25 cellular contexts compared by ENCODE assay signal in genomic region chr1:46309401-46310159, GRCh38.
"Had no signal": no experiment of that assay in that cellular context is flagged by ENCODE, and none has a peak within 500 bp of the region (broad histone marks: within the 10 kb centered on the region; RNA-seq: fewer than 3 reads in every experiment).

No MANE protein-coding gene starts in this region.

- FAIRE-seq: endothelial cell of umbilical vein had no signal

- H3K27me3 ChIP-seq: breast epithelium, esophagus muscularis mucosa, gastroesophageal sphincter, heart left ventricle, sigmoid colon, thyroid gland, uterus had no signal

- H3K36me3 ChIP-seq: breast epithelium, uterus had no signal

- H3K27ac ChIP-seq: breast epithelium, coronary artery, esophagus muscularis mucosa, gastroesophageal sphincter, heart left ventricle, parathyroid adenoma, sigmoid colon, thyroid gland, uterus had no signal

- DNase-seq: activated B cell treated with CpG ODN at 0.5 μM for 24 hours; activated CD4-positive, alpha-beta memory T cell treated with anti-CD3 and anti-CD28 coated beads, Interleukin-2, amount 10 ng/mL, durations not matched to agents 7 days and 5 days; activated CD4-positive, alpha-beta T cell treated with anti-CD3 and anti-CD28 coated beads for 4 hours; activated effector memory CD4-positive, alpha-beta T cell treated with Interleukin-2 at 50 U/mL for 16 hours; activated naive CD4-positive, alpha-beta T cell treated with anti-CD3 and anti-CD28 coated beads, Interleukin-2, amount 10 ng/mL, durations not matched to agents 7 days and 5 days; activated T-cell treated with anti-CD3 and anti-CD28 coated beads, Interleukin-2, amount 50 U/mL, for 24 hours; aorta; effector CD4-positive, alpha-beta T cell; heart left ventricle; immature natural killer cell; kidney glomerular epithelial cell; left ventricle myocardium superior; naive thymus-derived CD4-positive, alpha-beta T cell; sigmoid colon; stimulated activated CD4-positive, alpha-beta T cell treated with anti-CD3 and anti-CD28 coated beads, Interleukin-4, amount 100 ng/mL, for 24 hours; thyroid gland; uterus had no signal

- H3K4me1 ChIP-seq: parathyroid adenoma, uterus had no signal

- H3K9me3 ChIP-seq: breast epithelium, esophagus muscularis mucosa, gastroesophageal sphincter, heart left ventricle, sigmoid colon, thyroid gland, uterus had no signal

- H3K4me3 Mint-ChIP-seq: activated B cell treated with CpG ODN at 0.5 μM for 24 hours; activated CD4-positive, alpha-beta memory T cell treated with anti-CD3 and anti-CD28 coated beads, Interleukin-2, amount 10 ng/mL, durations not matched to agents 7 days and 5 days; activated naive CD4-positive, alpha-beta T cell treated with anti-CD3 and anti-CD28 coated beads, Interleukin-2, amount 10 ng/mL, durations not matched to agents 7 days and 5 days; activated T-cell treated with anti-CD3 and anti-CD28 coated beads, Interleukin-2, amount 50 U/mL, for 24 hours; immature natural killer cell; naive thymus-derived CD4-positive, alpha-beta T cell; stimulated activated memory B cell treated with anti-CD40 and anti-IgM and Interleukin-4, amounts not matched to agents 10 μg/mL and 1 μg/mL and 100 μg/mL, for 72 hours; T-helper 2 cell treated with Interferon-gamma antibody and Interleukin-4, amounts not matched to agents 5 μg/mL and 100 μg/mL, for 36 hours had no signal

- H3K27ac Mint-ChIP-seq: activated B cell treated with CpG ODN at 0.5 μM for 24 hours; activated CD4-positive, alpha-beta memory T cell treated with anti-CD3 and anti-CD28 coated beads, Interleukin-2, amount 10 ng/mL, durations not matched to agents 7 days and 5 days; activated naive CD4-positive, alpha-beta T cell treated with anti-CD3 and anti-CD28 coated beads, Interleukin-2, amount 10 ng/mL, durations not matched to agents 7 days and 5 days; stimulated activated memory B cell treated with anti-CD40 and anti-IgM and Interleukin-4, amounts not matched to agents 10 μg/mL and 1 μg/mL and 100 μg/mL, for 72 hours; T-helper 2 cell treated with Interferon-gamma antibody and Interleukin-4, amounts not matched to agents 5 μg/mL and 100 μg/mL, for 36 hours had no signal

- H3K9ac ChIP-seq: parathyroid adenoma had no signal

- H2AFZ ChIP-seq: parathyroid adenoma had no signal

- ATAC-seq: gastroesophageal sphincter; heart left ventricle; left ventricle myocardium superior; naive thymus-derived CD4-positive, alpha-beta T cell; stimulated activated memory B cell treated with anti-CD40 and anti-IgM and Interleukin-4, amounts not matched to agents 10 μg/mL and 1 μg/mL and 100 μg/mL, for 72 hours had no signal

- H3K27me3 Mint-ChIP-seq: activated B cell treated with CpG ODN at 0.5 μM for 24 hours; activated CD4-positive, alpha-beta memory T cell treated with anti-CD3 and anti-CD28 coated beads, Interleukin-2, amount 10 ng/mL, durations not matched to agents 7 days and 5 days; activated naive CD4-positive, alpha-beta T cell treated with anti-CD3 and anti-CD28 coated beads, Interleukin-2, amount 10 ng/mL, durations not matched to agents 7 days and 5 days; activated T-cell treated with anti-CD3 and anti-CD28 coated beads, Interleukin-2, amount 50 U/mL, for 24 hours; naive thymus-derived CD4-positive, alpha-beta T cell; stimulated activated memory B cell treated with anti-CD40 and anti-IgM and Interleukin-4, amounts not matched to agents 10 μg/mL and 1 μg/mL and 100 μg/mL, for 72 hours had no signal

- H3K9me3 Mint-ChIP-seq: activated B cell treated with CpG ODN at 0.5 μM for 24 hours; activated CD4-positive, alpha-beta memory T cell treated with anti-CD3 and anti-CD28 coated beads, Interleukin-2, amount 10 ng/mL, durations not matched to agents 7 days and 5 days; activated naive CD4-positive, alpha-beta T cell treated with anti-CD3 and anti-CD28 coated beads, Interleukin-2, amount 10 ng/mL, durations not matched to agents 7 days and 5 days; activated T-cell treated with anti-CD3 and anti-CD28 coated beads, Interleukin-2, amount 50 U/mL, for 24 hours; immature natural killer cell; naive thymus-derived CD4-positive, alpha-beta T cell; stimulated activated memory B cell treated with anti-CD40 and anti-IgM and Interleukin-4, amounts not matched to agents 10 μg/mL and 1 μg/mL and 100 μg/mL, for 72 hours; T-helper 2 cell treated with Interferon-gamma antibody and Interleukin-4, amounts not matched to agents 5 μg/mL and 100 μg/mL, for 36 hours had no signal

- H3K4me3 ChIP-seq: breast epithelium, coronary artery, esophagus muscularis mucosa, gastroesophageal sphincter, heart left ventricle, sigmoid colon, thyroid gland, uterus had no signal
